16 cellular contexts compared by ENCODE assay signal in the genomic region with DNA sequence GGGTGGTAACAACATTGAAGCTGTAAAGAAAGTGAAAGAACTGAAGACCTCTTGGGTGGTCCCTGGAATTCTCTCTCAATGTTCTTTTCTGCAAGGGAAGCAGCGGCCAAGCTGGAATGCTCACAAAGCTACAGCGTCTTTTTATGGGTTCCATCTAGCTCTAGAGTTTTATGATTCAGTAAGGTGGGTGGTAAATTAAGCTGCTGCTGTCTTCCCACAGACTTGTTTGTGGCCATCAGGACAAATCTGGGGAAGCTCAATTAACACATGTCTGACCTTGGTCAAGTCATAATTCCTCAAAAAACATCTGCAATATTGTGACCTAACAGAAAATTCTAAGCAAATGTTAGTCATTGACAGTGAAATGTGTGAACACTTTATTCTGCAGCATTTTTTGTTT.
DNase-seq lines count a peak whose midpoint lies in the region; ATAC-seq and TF ChIP-seq lines count a peak whose summit lies in the region.
"Had no signal": no experiment of that assay in that cellular context is flagged by ENCODE, and none has a peak within 500 bp of the region (broad histone marks: within the 10 kb centered on the region; RNA-seq: fewer than 3 reads in every experiment).

No MANE protein-coding gene starts in this region.

- H3K27ac ChIP-seq in HEK293 (ENCODE audit: extremely low read depth, low read depth, low read length): no peak overlapping the region
- H3K27ac ChIP-seq: ascending aorta, psoas muscle, thyroid gland had no signal

- H3K36me3 Mint-ChIP-seq in chondrocyte (ENCODE audit: low read depth) (no peaks in the 10 kb centered on the region), nephron progenitor cell (ENCODE audit: low read depth) (no peaks in the 10 kb centered on the region)

- H3K36me3 ChIP-seq in HEK293 (ENCODE audit: control insufficient read depth in 2 of 2, insufficient read depth in 1 of 2, low read length in 2 of 2): no peaks in the 10 kb centered on the region
- H3K36me3 ChIP-seq: ascending aorta, BE2C, thyroid gland had no signal

- POLR2A ChIA-PET in HEK293 (lab: Yijun Ruan, JAX): no interaction called here

- no peak for TF ChIP-seq CTCF in HEK293 (tag by site-specific recombination; IDR thresholded peaks at IDR 0.05)
- TF ChIP-seq CTCF in chondrocyte (IDR thresholded peaks at IDR 0.05): no peak
- TF ChIP-seq CTCF in nephron progenitor cell (IDR thresholded peaks at IDR 0.05): no peak

- H3K4me1 ChIP-seq in HEK293 (ENCODE audit: control insufficient read depth, insufficient read depth, low read length): peaks cover 39% of the 10 kb centered on the region

- peak; percentile 29 for DNase-seq in CD1c-positive myeloid dendritic cell (ENCODE audit: extremely low spot score)
- no peak for DNase-seq in chondrocyte (ENCODE audit: low spot score)
- peak; percentile 26 for DNase-seq in nephron progenitor cell
- no peak for DNase-seq in HUDEP-2 (lab: John Stamatoyannopoulos, UW; ENCODE audit: unreplicated experiment in 76 of 76)
- DNase-seq in activated CD8-positive, alpha-beta memory T cell treated with anti-CD3 and anti-CD28 coated beads, Interleukin-2, amount 50 U/mL, for 4 hours: no peak
- DNase-seq in Ammon's horn (ENCODE audit: low spot score): no peak
- DNase-seq: activated CD4-positive, alpha-beta T cell treated with anti-CD3 and anti-CD28 coated beads for 4 hours; BE2C; NCI-H1694; NCI-H510A treated with DMSO at 0.1 percent for 48 hours; psoas muscle; thyroid gland had no signal

- ATAC-seq in GM19467 (IDR thresholded peaks at IDR 0.05; ENCODE audit: unreplicated experiment): no peak
- ATAC-seq: psoas muscle had no signal

- peaks cover 90% of the 10 kb centered on the region for H3K4me1 Mint-ChIP-seq in chondrocyte (ENCODE audit: low read depth)
- peaks cover 72% of the 10 kb centered on the region for H3K4me1 Mint-ChIP-seq in nephron progenitor cell

- H3K9me3 ChIP-seq in HEK293 (ENCODE audit: control insufficient read depth, insufficient read depth, low read depth, low read length): no peaks in the 10 kb centered on the region
- H3K9me3 ChIP-seq: ascending aorta, BE2C, psoas muscle, thyroid gland had no signal

- CTCF ChIA-PET in HEK293 (lab: Yijun Ruan, JAX): interaction anchor here (0.7 kb wide), 1 partner anchor 951 kb away, joined by 3 read pairs; no protein-coding TSS in a partner anchor

- no peaks in the 10 kb centered on the region for H3K9me3 Mint-ChIP-seq in chondrocyte (ENCODE audit: low read depth)
- no peaks in the 10 kb centered on the region for H3K9me3 Mint-ChIP-seq in nephron progenitor cell
- H3K9me3 Mint-ChIP-seq: activated T-helper 1 cell treated with anti-CD3 and anti-CD28 coated beads, Interleukin-12 subunit alpha, Interleukin-12 subunit beta, Interleukin-2, Interleukin-4 antibody, amounts not matched to agents 30 ng/mL and 10 ng/mL and 1 ng/mL, durations not matched to agents 14 hours and 24 hours and 36 hours had no signal

- peak overlapping the region; percentile 80 for H3K27ac Mint-ChIP-seq in chondrocyte (ENCODE audit: unreplicated experiment)
- H3K27ac Mint-ChIP-seq in nephron progenitor cell: no peak overlapping the region
- H3K27ac Mint-ChIP-seq: activated T-helper 1 cell treated with anti-CD3 and anti-CD28 coated beads, Interleukin-12 subunit alpha, Interleukin-12 subunit beta, Interleukin-2, Interleukin-4 antibody, amounts not matched to agents 30 ng/mL and 10 ng/mL and 1 ng/mL, durations not matched to agents 14 hours and 24 hours and 36 hours had no signal

- no peak overlapping the region for H3K4me3 ChIP-seq in HEK293 (ENCODE audit: low read depth, low read length)
- H3K4me3 ChIP-seq: ascending aorta, psoas muscle, thyroid gland had no signal

- H3K4me3 Mint-ChIP-seq in chondrocyte (ENCODE audit: unreplicated experiment): no peak overlapping the region
- H3K4me3 Mint-ChIP-seq in nephron progenitor cell: no peak overlapping the region
- H3K4me3 Mint-ChIP-seq: activated T-helper 1 cell treated with anti-CD3 and anti-CD28 coated beads, Interleukin-12 subunit alpha, Interleukin-12 subunit beta, Interleukin-2, Interleukin-4 antibody, amounts not matched to agents 30 ng/mL and 10 ng/mL and 1 ng/mL, durations not matched to agents 14 hours and 24 hours and 36 hours had no signal

- no peaks in the 10 kb centered on the region for H3K27me3 Mint-ChIP-seq in chondrocyte (ENCODE audit: low read depth)
- H3K27me3 Mint-ChIP-seq in nephron progenitor cell (ENCODE audit: low read depth, poor library complexity): peaks cover 3% of the 10 kb centered on the region

TF ChIP-seq in HEK293, 187 proteins besides CTCF, POLR2A, EP300 and RAD21 (continues in another document):
- TF ChIP-seq ZNF660 (tag by site-specific recombination; IDR thresholded peaks at IDR 0.05) (no peak), ZNF341 (tag by site-specific recombination; IDR thresholded peaks at IDR 0.05; ENCODE audit: low read depth) (no peak), ZNF280D (tag by site-specific recombination; IDR thresholded peaks at IDR 0.05) (no peak), ZNF138 (tag by site-specific recombination; IDR thresholded peaks at IDR 0.05; ENCODE audit: borderline replicate concordance) (no peak), FEZF1 (tag by site-specific recombination; IDR thresholded peaks at IDR 0.05) (peak; percentile 50; the same call in 1 of the 2 replicates), ZNF473 (tag by site-specific recombination; IDR thresholded peaks at IDR 0.05) (no peak), ZNF404 (tag by site-specific recombination; IDR thresholded peaks at IDR 0.05) (no peak), EGR2 (tag by site-specific recombination; IDR thresholded peaks at IDR 0.05; ENCODE audit: low read depth) (peak; percentile 64), ZSCAN23 (tag by site-specific recombination; IDR thresholded peaks at IDR 0.05) (no peak), ZNF223 (tag by site-specific recombination; IDR thresholded peaks at IDR 0.05) (no peak), ZFP41 (tag by site-specific recombination; IDR thresholded peaks at IDR 0.05; ENCODE audit: borderline replicate concordance) (no peak), ZIC2 (tag by site-specific recombination; IDR thresholded peaks at IDR 0.05) (no peak), ZNF266 (tag by site-specific recombination; IDR thresholded peaks at IDR 0.05; ENCODE audit: low read depth) (no peak), ZNF664 (tag by site-specific recombination; IDR thresholded peaks at IDR 0.05) (no peak), ZFP69B (tag by site-specific recombination; IDR thresholded peaks at IDR 0.05) (no peak), WT1 (tag by site-specific recombination; IDR thresholded peaks at IDR 0.05) (no peak), SALL2 (tag by site-specific recombination; IDR thresholded peaks at IDR 0.05; ENCODE audit: borderline replicate concordance) (no peak), ZNF362 (tag by site-specific recombination; IDR thresholded peaks at IDR 0.05) (no peak)
- TF ChIP-seq, protein P1, sequence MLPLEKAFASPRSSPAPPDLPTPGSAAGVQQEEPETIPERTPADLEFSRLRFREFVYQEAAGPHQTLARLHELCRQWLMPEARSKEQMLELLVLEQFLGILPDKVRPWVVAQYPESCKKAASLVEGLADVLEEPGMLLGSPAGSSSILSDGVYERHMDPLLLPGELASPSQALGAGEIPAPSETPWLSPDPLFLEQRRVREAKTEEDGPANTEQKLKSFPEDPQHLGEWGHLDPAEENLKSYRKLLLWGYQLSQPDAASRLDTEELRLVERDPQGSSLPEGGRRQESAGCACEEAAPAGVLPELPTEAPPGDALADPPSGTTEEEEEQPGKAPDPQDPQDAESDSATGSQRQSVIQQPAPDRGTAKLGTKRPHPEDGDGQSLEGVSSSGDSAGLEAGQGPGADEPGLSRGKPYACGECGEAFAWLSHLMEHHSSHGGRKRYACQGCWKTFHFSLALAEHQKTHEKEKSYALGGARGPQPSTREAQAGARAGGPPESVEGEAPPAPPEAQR (tag by site-specific recombination; IDR thresholded peaks at IDR 0.05): no peak

Comparison
In these comparisons a context has a peak if more than half of its experiments do, and no peak if none do; other contexts are left out.
1. DNase-seq: peak in CD1c-positive myeloid dendritic cell (single experiment) and nephron progenitor cell (single experiment); none in chondrocyte (single experiment), HUDEP-2 (0 of 76), activated CD8-positive, alpha-beta memory T cell treated with anti-CD3 and anti-CD28 coated beads, Interleukin-2, amount 50 U/mL, for 4 hours (single experiment) and Ammon's horn (single experiment).